1 cellular context compared by ENCODE assay signal in the genomic region with DNA sequence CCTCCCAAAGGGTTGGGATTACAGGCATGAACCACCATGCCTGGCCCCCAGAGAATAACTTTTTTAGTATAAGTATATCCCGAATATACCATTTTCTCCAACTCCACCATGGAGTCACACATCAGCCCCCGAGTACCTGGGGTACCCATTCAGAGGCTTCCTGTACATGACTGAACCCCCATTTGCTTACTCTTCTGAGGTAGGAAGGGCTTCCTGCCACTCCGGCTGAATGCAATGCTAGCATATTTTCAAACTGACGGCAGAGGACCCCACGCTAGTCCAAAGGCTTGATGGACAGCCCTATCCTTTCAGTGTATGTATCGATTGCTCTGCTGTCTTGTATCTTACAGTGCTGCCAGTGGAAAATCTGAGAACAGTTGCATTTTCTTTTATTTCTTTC.
TF ChIP-seq lines count a peak whose summit lies in the region.

No MANE protein-coding gene starts in this region.

TF ChIP-seq in IMR-90, 13 proteins besides CTCF, POLR2A, EP300 and RAD21:
- TF ChIP-seq NFE2L2 (IDR thresholded peaks at IDR 0.05; ENCODE audit: low read depth, low read length) (no peak), SMC3 (IDR thresholded peaks at IDR 0.05; ENCODE audit: low read depth, low read length) (no peak), BHLHE40 (IDR thresholded peaks at IDR 0.05; ENCODE audit: low read depth, low read length) (no peak), RCOR1 (IDR thresholded peaks at IDR 0.05; ENCODE audit: insufficient replicate concordance, low read length) (no peak), CEBPB (IDR thresholded peaks at IDR 0.05; ENCODE audit: low read depth, low read length) (no peak), RFX5 (IDR thresholded peaks at IDR 0.05; ENCODE audit: low read depth, low read length) (no peak), MXI1 (IDR thresholded peaks at IDR 0.05; ENCODE audit: borderline replicate concordance, low read depth, low read length) (no peak), MAFK (IDR thresholded peaks at IDR 0.05; ENCODE audit: low read depth, low read length) (no peak), USF2 (IDR thresholded peaks at IDR 0.05; ENCODE audit: low read depth, low read length) (no peak), MAZ (IDR thresholded peaks at IDR 0.05; ENCODE audit: borderline replicate concordance, low read depth, low read length) (no peak), FOS (IDR thresholded peaks at IDR 0.05; ENCODE audit: low read depth, low read length) (no peak), CHD1 (IDR thresholded peaks at IDR 0.05; ENCODE audit: low read depth, low read length) (no peak), ELK1 (IDR thresholded peaks at IDR 0.05; ENCODE audit: borderline replicate concordance, low read depth, low read length) (no peak)
